ENCODE assay signal across 1 cellular context in the genomic region with DNA sequence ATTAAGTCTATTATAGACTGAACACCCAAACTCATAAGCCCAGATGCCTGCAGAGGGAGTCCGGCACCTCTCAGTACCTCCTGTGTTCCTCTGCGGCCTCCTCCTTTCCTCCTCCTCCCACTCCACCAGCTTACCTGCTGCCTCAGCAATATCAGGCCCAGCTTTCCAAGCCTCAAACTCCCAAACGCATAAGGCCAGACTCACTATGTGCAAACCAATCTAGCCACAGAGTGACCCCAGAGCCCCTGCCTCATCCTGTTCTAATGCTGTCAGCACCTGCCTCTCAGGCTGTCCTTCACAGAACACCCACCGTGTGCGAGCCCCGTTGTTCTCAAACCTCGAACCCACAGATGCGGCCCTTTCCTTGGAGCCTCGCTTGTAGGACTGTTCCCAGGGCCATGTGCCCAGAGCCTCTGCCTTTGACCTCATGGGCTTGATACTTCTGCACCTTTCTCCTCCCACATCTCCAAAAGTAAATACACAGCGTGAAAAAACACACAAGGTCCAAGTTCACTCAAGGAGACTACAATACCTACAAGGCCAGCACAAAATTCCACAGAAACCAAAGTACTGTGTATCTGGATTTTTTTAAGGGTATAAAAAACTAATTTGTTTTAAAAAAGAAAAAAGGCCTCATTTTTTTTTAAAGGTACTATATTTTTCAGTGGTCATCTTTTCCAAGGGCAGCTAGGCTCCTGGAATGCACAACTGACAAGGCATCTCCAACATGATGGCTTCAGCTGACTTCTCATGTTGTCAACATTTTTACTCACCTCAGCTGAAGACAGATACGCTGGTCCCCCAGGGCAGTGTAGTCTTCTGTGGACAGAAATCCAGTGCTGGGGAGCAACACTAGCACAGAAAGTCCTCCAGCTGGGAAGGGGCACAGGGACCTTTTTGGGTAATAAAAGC.
TF ChIP-seq lines count a peak whose summit lies in the region.

No MANE protein-coding gene starts in this region.

TF ChIP-seq in HepG2, 621 proteins besides CTCF, POLR2A, EP300 and RAD21 (continued from another document and continues in another):
- TF ChIP-seq TFAP4 (IDR thresholded peaks at IDR 0.05; ENCODE audit: borderline replicate concordance, low read depth): peak; percentile 80; the same call in 1 of the 2 replicates
- no peak for TF ChIP-seq EEA1 (CRISPR knock-in tag; IDR thresholded peaks at IDR 0.05; ENCODE audit: borderline replicate concordance)
- 0 out of 2 replicates have a peak, but pooled peaks have one; percentile 58 for TF ChIP-seq MBD4 (IDR thresholded peaks at IDR 0.05; ENCODE audit: borderline replicate concordance, low read length)
- TF ChIP-seq ZBTB20 (CRISPR knock-in tag; IDR thresholded peaks at IDR 0.05; ENCODE audit: borderline replicate concordance, low read depth): peak; percentile 95; the same call in 1 of the 2 replicates
- peak; percentile 50 for TF ChIP-seq ETV5 (CRISPR knock-in tag; IDR thresholded peaks at IDR 0.05; ENCODE audit: borderline replicate concordance)
- TF ChIP-seq UBTF (CRISPR knock-in tag; IDR thresholded peaks at IDR 0.05): peak; percentile 43; the same call in 1 of the 2 replicates
- peak; percentile 75; the same call in 1 of the 2 replicates for TF ChIP-seq ZNF564 (CRISPR knock-in tag; IDR thresholded peaks at IDR 0.05)
- no peak for TF ChIP-seq DMTF1 (CRISPR knock-in tag; IDR thresholded peaks at IDR 0.05)
- peak; percentile 85; the same call in 1 of the 2 replicates for TF ChIP-seq NR1H2 (CRISPR knock-in tag; IDR thresholded peaks at IDR 0.05; ENCODE audit: borderline replicate concordance, low read depth)
- TF ChIP-seq, protein P1, sequence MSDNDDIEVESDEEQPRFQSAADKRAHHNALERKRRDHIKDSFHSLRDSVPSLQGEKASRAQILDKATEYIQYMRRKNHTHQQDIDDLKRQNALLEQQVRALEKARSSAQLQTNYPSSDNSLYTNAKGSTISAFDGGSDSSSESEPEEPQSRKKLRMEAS (IDR thresholded peaks at IDR 0.05): peak; percentile 100
- TF ChIP-seq REXO4 (CRISPR knock-in tag; IDR thresholded peaks at IDR 0.05; ENCODE audit: borderline replicate concordance): peak; percentile 76; the same call in 1 of the 2 replicates
- TF ChIP-seq ZNF644 (CRISPR knock-in tag; IDR thresholded peaks at IDR 0.05; ENCODE audit: low read depth): peak; percentile 94
- peak; percentile 91; the same call in 1 of the 2 replicates for TF ChIP-seq ZNF430 (CRISPR knock-in tag; IDR thresholded peaks at IDR 0.05)
- peak; percentile 74; the same call in 1 of the 2 replicates for TF ChIP-seq ZNF501 (CRISPR knock-in tag; IDR thresholded peaks at IDR 0.05)
- TF ChIP-seq FOXO1 (CRISPR knock-in tag; IDR thresholded peaks at IDR 0.05): peak; percentile 91
- peak; percentile 95; the same call in 1 of the 2 replicates for TF ChIP-seq ZNF136 (CRISPR knock-in tag; IDR thresholded peaks at IDR 0.05; ENCODE audit: low read depth)
- TF ChIP-seq KLF6 (CRISPR knock-in tag; IDR thresholded peaks at IDR 0.05): peak; percentile 92
- TF ChIP-seq NCOR1 (IDR thresholded peaks at IDR 0.05; ENCODE audit: borderline replicate concordance, low read length): peak; percentile 94
- TF ChIP-seq ZNF18 (CRISPR knock-in tag; IDR thresholded peaks at IDR 0.05; ENCODE audit: insufficient replicate concordance): peak; percentile 64
- TF ChIP-seq CEBPG (CRISPR knock-in tag; IDR thresholded peaks at IDR 0.05): no peak
- peak; percentile 86 for TF ChIP-seq MED1 (CRISPR knock-in tag; IDR thresholded peaks at IDR 0.05)
- TF ChIP-seq CSRNP1 (CRISPR knock-in tag; IDR thresholded peaks at IDR 0.05): peak; percentile 87; the same call in 1 of the 2 replicates
- TF ChIP-seq ZNF264 (CRISPR knock-in tag; IDR thresholded peaks at IDR 0.05): 0 out of 2 replicates have a peak, but pooled peaks have one; percentile 69
- peak; percentile 53; the same call in 1 of the 2 replicates for TF ChIP-seq KMT2A (CRISPR knock-in tag; IDR thresholded peaks at IDR 0.05)
- TF ChIP-seq THAP11 (CRISPR knock-in tag; IDR thresholded peaks at IDR 0.05): peak; percentile 77; the same call in 1 of the 2 replicates
- no peak for TF ChIP-seq SNRNP70 (IDR thresholded peaks at IDR 0.05; ENCODE audit: low read depth, low read length)
- no peak for TF ChIP-seq ZNF713 (CRISPR knock-in tag; IDR thresholded peaks at IDR 0.05)
- TF ChIP-seq IRF2 (CRISPR knock-in tag; IDR thresholded peaks at IDR 0.05): peak; percentile 92
- TF ChIP-seq SMARCC2 (IDR thresholded peaks at IDR 0.05): no peak
- 0 out of 2 replicates have a peak, but pooled peaks have one; percentile 62 for TF ChIP-seq CENPT (CRISPR knock-in tag; IDR thresholded peaks at IDR 0.05; ENCODE audit: low read depth)
- peak; percentile 98 for TF ChIP-seq SALL1 (CRISPR knock-in tag; IDR thresholded peaks at IDR 0.05)
- peak; percentile 86; the same call in 1 of the 2 replicates for TF ChIP-seq KDM6A (CRISPR knock-in tag; IDR thresholded peaks at IDR 0.05; ENCODE audit: low read depth)
- no peak for TF ChIP-seq PBX2 (CRISPR knock-in tag; IDR thresholded peaks at IDR 0.05)
- TF ChIP-seq ARNT (IDR thresholded peaks at IDR 0.05): no peak
- TF ChIP-seq ONECUT2 (CRISPR knock-in tag; IDR thresholded peaks at IDR 0.05): peak; percentile 73
- 0 out of 4 replicates have a peak, but pooled peaks of 1 of the 2 experiments have one; percentile 16 for TF ChIP-seq REST (IDR thresholded peaks at IDR 0.05; ENCODE audit: borderline replicate concordance in 1 of 2, low read depth in 1 of 2, low read length in 2 of 2)
- TF ChIP-seq HDAC2 (CRISPR knock-in tag; IDR thresholded peaks at IDR 0.05): peak; percentile 98
- TF ChIP-seq FOXK2 (IDR thresholded peaks at IDR 0.05): no peak
- TF ChIP-seq NCOA2 (CRISPR knock-in tag; IDR thresholded peaks at IDR 0.05): peak; percentile 88
- TF ChIP-seq ZNF788 (CRISPR knock-in tag; IDR thresholded peaks at IDR 0.05; ENCODE audit: borderline replicate concordance): peak; percentile 93; the same call in 1 of the 2 replicates
- TF ChIP-seq TARDBP (CRISPR knock-in tag; IDR thresholded peaks at IDR 0.05): peak; percentile 80; the same call in 1 of the 2 replicates
- peak; percentile 80 for TF ChIP-seq ZSCAN25 (CRISPR knock-in tag; IDR thresholded peaks at IDR 0.05)
- peak; percentile 79 for TF ChIP-seq ZNF792 (CRISPR knock-in tag; IDR thresholded peaks at IDR 0.05)
- TF ChIP-seq IRX3 (CRISPR knock-in tag; IDR thresholded peaks at IDR 0.05; ENCODE audit: borderline replicate concordance, low read depth): peak; percentile 97
- peak; percentile 88; the same call in 1 of the 2 replicates for TF ChIP-seq ZNF558 (CRISPR knock-in tag; IDR thresholded peaks at IDR 0.05; ENCODE audit: borderline replicate concordance)
- peak; percentile 89; the same call in 1 of the 2 replicates for TF ChIP-seq ZNF749 (CRISPR knock-in tag; IDR thresholded peaks at IDR 0.05; ENCODE audit: borderline replicate concordance)
- TF ChIP-seq CEBPB (IDR thresholded peaks at IDR 0.05; ENCODE audit: borderline replicate concordance, low read depth, low read length): no peak
- TF ChIP-seq KLF16 (CRISPR knock-in tag; IDR thresholded peaks at IDR 0.05): peak in 1 of 2 experiments; percentile 93; a peak in 2 of 4 replicates
- TF ChIP-seq MXI1 (IDR thresholded peaks at IDR 0.05; ENCODE audit: borderline replicate concordance, low read depth, low read length): peak; percentile 74; the same call in 1 of the 3 replicates
